8 cellular contexts compared by ENCODE assay signal in the genomic region with DNA sequence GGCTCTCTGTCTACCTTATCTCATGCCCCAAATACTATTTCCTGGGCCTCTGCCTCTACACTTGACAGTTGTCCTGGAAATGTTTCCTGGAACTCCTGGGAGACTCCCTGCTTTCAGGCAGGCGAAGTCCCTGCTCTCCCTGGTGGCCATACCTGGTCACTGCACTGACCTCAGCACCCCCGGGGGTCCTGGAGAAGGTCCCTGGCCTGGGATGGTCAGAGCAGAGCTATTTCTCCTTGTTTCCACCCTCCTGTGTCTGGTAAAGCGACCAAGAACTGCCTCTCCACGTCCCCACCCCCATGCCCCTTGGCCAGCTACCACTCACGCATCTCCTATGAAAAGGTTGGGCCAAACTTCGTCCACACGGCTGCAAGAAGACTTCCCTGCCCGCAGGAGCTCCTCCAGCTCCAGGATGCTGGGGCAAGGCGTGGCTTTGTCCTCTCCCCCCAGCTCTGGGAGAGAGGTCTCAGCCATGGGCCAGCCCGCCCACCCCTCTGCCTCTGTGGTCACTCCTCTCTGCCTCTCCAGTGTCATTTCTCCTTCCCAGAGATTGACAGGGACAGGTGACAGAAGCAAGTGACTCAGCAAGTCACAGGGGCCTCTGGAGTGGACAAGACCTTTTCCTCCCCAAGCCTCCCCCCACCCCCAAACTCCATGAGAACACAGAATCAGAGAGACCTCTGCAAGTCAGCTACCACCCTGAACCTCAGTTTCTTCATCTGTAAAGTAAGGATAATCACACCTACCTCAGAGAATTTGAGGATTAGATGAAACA. TPM values are rescaled to one million over a fixed set of nuclear protein-coding genes. Genes with fewer than 3 reads are reported as not detected.
DNase-seq lines count a peak whose midpoint lies in the region; ATAC-seq, FAIRE-seq and TF ChIP-seq lines count a peak whose summit lies in the region.

No MANE protein-coding gene starts in this region.

- WGBS in endodermal cell (ENCODE audit: insufficient coverage in 1 of 2, insufficient read length in 1 of 2), 2 experiments, result 73 to 89% methylated on average over 8 to 10 of the region's 10 CpGs
- WGBS in trophoblast cell (ENCODE audit: extremely low coverage, insufficient coverage, insufficient read length), result no CpG with 5 or more reads among the region's 10 CpGs

- no peak overlapping the region for H2AK5ac ChIP-seq in trophoblast cell (ENCODE audit: low read length)

- no peak overlapping the region for H3K23ac ChIP-seq in trophoblast cell (ENCODE audit: low read length)

- peaks cover 15% of the 10 kb centered on the region for H3K79me1 ChIP-seq in trophoblast cell (ENCODE audit: low read length)

- TF ChIP-seq CTCF in endodermal cell (conservative IDR thresholded peaks at IDR 0.05), result peak; percentile 83

- no peak overlapping the region for H4K12ac ChIP-seq in trophoblast cell (ENCODE audit: low read depth, low read length)

- peaks cover 20% of the 10 kb centered on the region for H3K4me1 Mint-ChIP-seq in activated CD4-positive, alpha-beta T cell treated with anti-CD3 and anti-CD28 coated beads, Interleukin-2, amount 10 ng/mL, durations not matched to agents 24 days and 14 days
- peaks cover 29% of the 10 kb centered on the region for H3K4me1 Mint-ChIP-seq in endodermal cell

- no peak for TF ChIP-seq POLR2A in GM12892 (IDR thresholded peaks at IDR 0.05; ENCODE audit: low read depth, low read length)

- no peak for FAIRE-seq in GM12892 (lab: Jason Lieb, UNC)

- no peak overlapping the region for H3K4me2 ChIP-seq in trophoblast cell (ENCODE audit: low read length)

- no peak overlapping the region for H2BK5ac ChIP-seq in trophoblast cell (ENCODE audit: low read depth, low read length, poor library complexity)

- no peak overlapping the region for H3K4ac ChIP-seq in trophoblast cell (ENCODE audit: low read depth, low read length)

- peaks cover 7% of the 10 kb centered on the region for H3K79me2 ChIP-seq in trophoblast cell (ENCODE audit: control insufficient read depth, insufficient read depth, low read length, poor library complexity)

- H2AFZ ChIP-seq in trophoblast cell (ENCODE audit: insufficient read depth, low read length, poor library complexity), result peak overlapping the region; percentile 30

- no peak for ATAC-seq in HG03095 (IDR thresholded peaks at IDR 0.05; ENCODE audit: unreplicated experiment)

- peak overlapping the region; percentile 34 for H4K8ac ChIP-seq in trophoblast cell (ENCODE audit: low read depth, low read length)

- H3K36me3 ChIP-seq in NT2/D1 (ENCODE audit: insufficient read depth, insufficient read length, low read length), result no peaks in the 10 kb centered on the region
- no peaks in the 10 kb centered on the region for H3K36me3 ChIP-seq in endodermal cell (ENCODE audit: control insufficient read depth, insufficient read depth, low read length)
- no peaks in the 10 kb centered on the region for H3K36me3 ChIP-seq in trophoblast cell (ENCODE audit: control insufficient read depth in 1 of 2, insufficient read depth in 2 of 2, low read length in 2 of 2)

- DNase-seq in activated CD4-positive, alpha-beta T cell treated with anti-CD3 and anti-CD28 coated beads, Interleukin-2, amount 10 ng/mL, durations not matched to agents 24 days and 14 days, result peak; percentile 67
- no peak for DNase-seq in activated CD4-positive, alpha-beta T cell treated with anti-CD3 and anti-CD28 coated beads for 48 hours
- no peak for DNase-seq in NT2/D1 (ENCODE audit: low read depth, low spot score)
- DNase-seq in endodermal cell, result peak; percentile 93
- peak in 1 of 2 donors; percentile 68 for DNase-seq in trophoblast cell
- DNase-seq in pons (ENCODE audit: low spot score), result no peak
- no peak for DNase-seq in GM12892 (ENCODE audit: insufficient read length)

- no peak overlapping the region for H3K27ac ChIP-seq in endodermal cell (ENCODE audit: low read depth, low read length)
- H3K27ac ChIP-seq in trophoblast cell (ENCODE audit: low read depth, low read length), result no peak overlapping the region

- H3K9me3 ChIP-seq in NT2/D1 (ENCODE audit: insufficient read depth, low read length) (no peaks in the 10 kb centered on the region), endodermal cell (ENCODE audit: control insufficient read depth, low read length) (no peaks in the 10 kb centered on the region), trophoblast cell (ENCODE audit: insufficient read depth, low read depth, low read length) (peaks cover 3% of the 10 kb centered on the region)

- peak overlapping the region; percentile 98 for H3K27ac Mint-ChIP-seq in activated CD4-positive, alpha-beta T cell treated with anti-CD3 and anti-CD28 coated beads, Interleukin-2, amount 10 ng/mL, durations not matched to agents 24 days and 14 days
- peak overlapping the region; percentile 41 for H3K27ac Mint-ChIP-seq in endodermal cell

- H3K4me3 ChIP-seq in NT2/D1 (ENCODE audit: insufficient read length, low read depth), result no peak overlapping the region
- H3K4me3 ChIP-seq in endodermal cell (ENCODE audit: low read length), result no peak overlapping the region
- H3K4me3 ChIP-seq in trophoblast cell (ENCODE audit: low read depth, low read length), result no peak overlapping the region

- peaks cover 2% of the 10 kb centered on the region for H3K36me3 Mint-ChIP-seq in activated CD4-positive, alpha-beta T cell treated with anti-CD3 and anti-CD28 coated beads, Interleukin-2, amount 10 ng/mL, durations not matched to agents 24 days and 14 days (ENCODE audit: low read depth)
- H3K36me3 Mint-ChIP-seq in endodermal cell (ENCODE audit: low read depth), result no peaks in the 10 kb centered on the region

- peak overlapping the region; percentile 16 for H4K91ac ChIP-seq in trophoblast cell (ENCODE audit: low read depth, low read length)

- H3K9me3 Mint-ChIP-seq in activated CD4-positive, alpha-beta T cell treated with anti-CD3 and anti-CD28 coated beads, Interleukin-2, amount 10 ng/mL, durations not matched to agents 24 days and 14 days, result no peaks in the 10 kb centered on the region
- no peaks in the 10 kb centered on the region for H3K9me3 Mint-ChIP-seq in endodermal cell

- no peak overlapping the region for H3K18ac ChIP-seq in trophoblast cell (ENCODE audit: low read length)

- peak overlapping the region; percentile 50 for H3K4me3 Mint-ChIP-seq in activated CD4-positive, alpha-beta T cell treated with anti-CD3 and anti-CD28 coated beads, Interleukin-2, amount 10 ng/mL, durations not matched to agents 24 days and 14 days
- no peak overlapping the region for H3K4me3 Mint-ChIP-seq in endodermal cell

- H3K9ac ChIP-seq in NT2/D1 (ENCODE audit: insufficient read length, low read depth) (peak overlapping the region; percentile 32), endodermal cell (ENCODE audit: extremely low read depth, low read length, poor library complexity, severe bottlenecking) (no peak overlapping the region), trophoblast cell (ENCODE audit: low read length) (no peak overlapping the region)

- intact Hi-C loops in activated CD4-positive, alpha-beta T cell treated with anti-CD3 and anti-CD28 coated beads, Interleukin-2, amount 10 ng/mL, durations not matched to agents 24 days and 14 days (cut with micrococcal nuclease), result no loop called here

- no peak overlapping the region for H2BK120ac ChIP-seq in trophoblast cell (ENCODE audit: insufficient read depth, low read length, poor library complexity)

- H3K4me1 ChIP-seq in NT2/D1 (ENCODE audit: insufficient read depth, insufficient read length) (peaks cover 19% of the 10 kb centered on the region), endodermal cell (ENCODE audit: control insufficient read depth, insufficient read depth, low read length) (peaks cover 3% of the 10 kb centered on the region), trophoblast cell (ENCODE audit: control insufficient read depth in 1 of 2, insufficient read depth in 2 of 2, low read length in 2 of 2) (peaks cover 0 to 8% of the 10 kb centered on the region in 2 experiments)

- H3K14ac ChIP-seq in trophoblast cell (ENCODE audit: low read length), result no peak overlapping the region

- H3K27me3 ChIP-seq in NT2/D1 (ENCODE audit: insufficient read depth, insufficient read length), result no peaks in the 10 kb centered on the region
- no peaks in the 10 kb centered on the region for H3K27me3 ChIP-seq in endodermal cell (ENCODE audit: control insufficient read depth, insufficient read depth, low read length, poor library complexity, severe bottlenecking)
- no peaks in the 10 kb centered on the region for H3K27me3 ChIP-seq in trophoblast cell (ENCODE audit: insufficient read depth, low read length)

- no peaks in the 10 kb centered on the region for H3K27me3 Mint-ChIP-seq in activated CD4-positive, alpha-beta T cell treated with anti-CD3 and anti-CD28 coated beads, Interleukin-2, amount 10 ng/mL, durations not matched to agents 24 days and 14 days
- no peaks in the 10 kb centered on the region for H3K27me3 Mint-ChIP-seq in endodermal cell (ENCODE audit: insufficient read depth)

- H2BK12ac ChIP-seq in trophoblast cell (ENCODE audit: low read length), result peak overlapping the region; percentile 34

RNA-seq across cellular contexts. Expression of gene SAMD8, which starts 2.6 kb away (rescaled TPM):
- 17.7 and 17.9 TPM in 2 replicates for total RNA-seq in activated CD4-positive, alpha-beta T cell treated with anti-CD3 and anti-CD28 coated beads, Interleukin-2, amount 10 ng/mL, durations not matched to agents 24 days and 14 days
- total RNA-seq in endodermal cell, result 10 to 100 TPM; 25.9 to 31.7 TPM
- 18.8 TPM for polyA plus RNA-seq in endodermal cell (2013, experiment 1 of 2)
- 18.5 TPM for polyA plus RNA-seq in endodermal cell (2013, experiment 2 of 2)
- 26.6 and 28.8 TPM in 2 replicates for polyA plus RNA-seq in trophoblast cell (2013)
- polyA plus RNA-seq in GM12892 (2012; ENCODE audit: missing spikeins), result 8.8 TPM

Comparison
In these comparisons a context has a peak if more than half of its experiments do, and no peak if none do; other contexts are left out.
1. DNase-seq: peak in activated CD4-positive, alpha-beta T cell treated with anti-CD3 and anti-CD28 coated beads, Interleukin-2, amount 10 ng/mL, durations not matched to agents 24 days and 14 days (single experiment) and endodermal cell (single experiment); none in activated CD4-positive, alpha-beta T cell treated with anti-CD3 and anti-CD28 coated beads for 48 hours (single experiment), NT2/D1 (single experiment), pons (single experiment) and GM12892 (single experiment).